In the genomic region with DNA sequence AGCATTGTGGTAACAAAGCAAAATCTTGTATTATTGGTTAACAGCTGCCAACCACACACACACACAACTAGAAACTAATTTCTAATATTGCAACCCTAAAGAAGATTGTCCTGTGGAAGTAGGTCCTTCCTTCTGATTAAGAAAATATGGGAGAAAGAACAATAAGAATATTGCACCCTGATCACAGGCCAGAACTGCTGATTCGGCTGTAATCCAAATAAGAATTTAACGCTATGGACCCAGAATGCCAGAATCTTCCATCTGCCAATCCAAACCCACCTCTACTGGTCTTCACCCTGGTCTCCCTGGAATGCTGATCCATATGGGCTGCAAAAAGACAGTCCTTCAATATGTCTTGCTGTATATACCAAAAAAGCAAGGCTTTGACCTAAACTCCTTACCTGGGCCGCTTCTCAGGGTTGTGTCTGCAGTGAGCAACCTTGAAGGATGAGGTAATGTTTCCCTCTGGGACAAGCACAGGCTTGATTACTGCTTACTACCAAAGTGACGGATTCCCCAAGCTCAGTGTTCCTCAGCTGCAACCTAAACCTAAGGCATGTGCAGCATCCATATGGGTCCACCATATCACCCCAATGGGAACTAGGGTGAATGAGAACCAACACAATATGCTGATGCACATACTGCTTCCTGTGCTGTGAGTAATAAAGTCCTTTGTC, we compare ENCODE assay signal across 22 cellular contexts. TPM values are rescaled to one million over a fixed set of nuclear protein-coding genes. Genes with fewer than 3 reads are reported as not detected.
DNase-seq lines count a peak whose midpoint lies in the region; ATAC-seq, FAIRE-seq and TF ChIP-seq lines count a peak whose summit lies in the region.
"Had no signal": no experiment of that assay in that cellular context is flagged by ENCODE, and none has a peak within 500 bp of the region (broad histone marks: within the 10 kb centered on the region; RNA-seq: fewer than 3 reads in every experiment).

No MANE protein-coding gene starts in this region.

- TF ChIP-seq CTCF in colonic mucosa (IDR thresholded peaks at IDR 0.05): no peak

- H3K9ac ChIP-seq in colonic mucosa (ENCODE audit: low read depth in 2 of 2, low read length in 2 of 2): no peak overlapping the region
- H3K9ac ChIP-seq: neural progenitor cell had no signal

- intact Hi-C loops in colonic mucosa (cut with DNase I): no loop called here

- peak; percentile 40 for FAIRE-seq in GM12891 (lab: Jason Lieb, UNC)
- FAIRE-seq: astrocyte, frontal cortex, islet of Langerhans had no signal

- H3K4me1 ChIP-seq in colonic mucosa: no peaks in the 10 kb centered on the region
- H3K4me1 ChIP-seq: lower lobe of right lung, neural progenitor cell, sigmoid colon had no signal

- H3K36me3 ChIP-seq in colonic mucosa: no peaks in the 10 kb centered on the region

- ATAC-seq in GM21447 (IDR thresholded peaks at IDR 0.05; ENCODE audit: unreplicated experiment) (peak; percentile 24), HG03342 (IDR thresholded peaks at IDR 0.05; ENCODE audit: unreplicated experiment) (peak; percentile 40), HG03457 (IDR thresholded peaks at IDR 0.05; ENCODE audit: unreplicated experiment) (no peak)

- DNase-seq in GM12891 (ENCODE audit: insufficient read length, low spot score) (no peak), colonic mucosa (no peak), DMS153 (lab: John Stamatoyannopoulos, UW) (no peak), A172 (ENCODE audit: low spot score) (no peak), nucleus accumbens (lab: John Stamatoyannopoulos, UW) (no peak)
- DNase-seq: activated CD4-positive, alpha-beta T cell treated with anti-CD3 and anti-CD28 coated beads, Interleukin-2, amount 50 U/mL, for 4 hours; activated CD8-positive, alpha-beta memory T cell treated with anti-CD3 and anti-CD28 coated beads, Interleukin-2, amount 50 U/mL, for 48 hours; activated naive CD8-positive, alpha-beta T cell treated with anti-CD3 and anti-CD28 coated beads for 36 hours; erythroblast; lower lobe of right lung; sigmoid colon; stimulated activated CD4-positive, alpha-beta T cell treated with anti-CD3 and anti-CD28 coated beads, Interleukin-15, amount 100 ng/mL, for 24 hours had no signal

- TF ChIP-seq POLR2A in GM12891 (IDR thresholded peaks at IDR 0.05; ENCODE audit: low read depth, low read length): no peak

- no peak overlapping the region for H3K4me3 ChIP-seq in colonic mucosa
- H3K4me3 ChIP-seq: lower lobe of right lung, neural progenitor cell, sigmoid colon had no signal

- no peaks in the 10 kb centered on the region for H3K9me3 ChIP-seq in colonic mucosa
- H3K9me3 ChIP-seq: lower lobe of right lung, sigmoid colon had no signal

- peak overlapping the region; percentile 10 for H3K27ac ChIP-seq in colonic mucosa
- H3K27ac ChIP-seq: C4-2B, lower lobe of right lung, neural progenitor cell, sigmoid colon had no signal

- no peaks in the 10 kb centered on the region for H3K27me3 ChIP-seq in colonic mucosa
- H3K27me3 ChIP-seq: neural progenitor cell, sigmoid colon had no signal

TF ChIP-seq in GM12891, 5 proteins besides CTCF, POLR2A, EP300 and RAD21:
- TF ChIP-seq PAX5 (IDR thresholded peaks at IDR 0.05; ENCODE audit: insufficient read depth, low read length, severe bottlenecking): no peak
- TF ChIP-seq TAF1 (IDR thresholded peaks at IDR 0.05; ENCODE audit: low read depth, low read length): no peak
- TF ChIP-seq SPI1 (IDR thresholded peaks at IDR 0.05; ENCODE audit: low read depth, low read length): no peak
- TF ChIP-seq POLR2AphosphoS5 (IDR thresholded peaks at IDR 0.05; ENCODE audit: low read depth, low read length): no peak
- TF ChIP-seq POU2F2 (IDR thresholded peaks at IDR 0.05; ENCODE audit: low read depth, low read length): no peak

RNA-seq across cellular contexts. Expression of gene CCDC14, which starts 8.0 kb away (rescaled TPM):
- 34.8 TPM for polyA plus RNA-seq in GM12891 (2012; ENCODE audit: low read depth, missing spikeins)
- 10 to 100 TPM; 69.5 to 70.1 TPM for total RNA-seq in colonic mucosa
- total RNA-seq in A172 (2014; rRNA removed; shearing (Covaris generic)): 53.4 and 53.8 TPM in 2 replicates

RNA-seq across cellular contexts. Expression of gene ROPN1, which starts 38.9 kb away (rescaled TPM):
- not detected for polyA plus RNA-seq in GM12891 (2012; ENCODE audit: low read depth, missing spikeins)
- total RNA-seq in colonic mucosa: 1 to 10 TPM in 1 of 2 donors, under 1 TPM in 1; 0.66 to 1.1 TPM
- 0.14 TPM in 1 of 2 replicates, not detected in the other for total RNA-seq in A172 (2014; rRNA removed; shearing (Covaris generic))
- total RNA-seq: activated naive CD8-positive, alpha-beta T cell treated with anti-CD3 and anti-CD28 coated beads for 36 hours; astrocyte; frontal cortex; G401; lower lobe of right lung; posterior vena cava; sigmoid colon had no signal
